In genomic region chr6:135117413-135117968, GRCh38 we compare ENCODE assay signal across 18 cellular contexts.
DNase-seq lines count a peak whose midpoint lies in the region; ATAC-seq and TF ChIP-seq lines count a peak whose summit lies in the region.
"Had no signal": no experiment of that assay in that cellular context is flagged by ENCODE, and none has a peak within 500 bp of the region (broad histone marks: within the 10 kb centered on the region; RNA-seq: fewer than 3 reads in every experiment).

No MANE protein-coding gene starts in this region.

- peak overlapping the region; percentile 81 for H3K27ac Mint-ChIP-seq in activated naive CD8-positive, alpha-beta T cell treated with anti-CD3 and anti-CD28 coated beads, Interleukin-2, amount 10 ng/mL, durations not matched to agents 7 days and 5 days
- H3K27ac Mint-ChIP-seq: naive B cell; stimulated activated memory B cell treated with anti-CD40 and anti-IgM and Interleukin-4, amounts not matched to agents 10 μg/mL and 1 μg/mL and 100 μg/mL, for 72 hours had no signal

- TF ChIP-seq CTCF in GM06990 (IDR thresholded peaks at IDR 0.05; ENCODE audit: insufficient read depth, low read length, poor library complexity, severe bottlenecking) (no peak), MM.1S (IDR thresholded peaks at IDR 0.05; ENCODE audit: low read length) (no peak), adrenal gland (IDR thresholded peaks at IDR 0.05) (no peak)

- H3K4me3 Mint-ChIP-seq in activated naive CD8-positive, alpha-beta T cell treated with anti-CD3 and anti-CD28 coated beads, Interleukin-2, amount 10 ng/mL, durations not matched to agents 7 days and 5 days = peak overlapping the region; percentile 75
- H3K4me3 Mint-ChIP-seq: stimulated activated memory B cell treated with anti-CD40 and anti-IgM and Interleukin-4, amounts not matched to agents 10 μg/mL and 1 μg/mL and 100 μg/mL, for 72 hours had no signal

- H3K4me1 Mint-ChIP-seq in activated naive CD8-positive, alpha-beta T cell treated with anti-CD3 and anti-CD28 coated beads, Interleukin-2, amount 10 ng/mL, durations not matched to agents 7 days and 5 days = peaks cover 49% of the 10 kb centered on the region

- H3K9me3 ChIP-seq in MM.1S (replicated peaks; ENCODE audit: insufficient read depth, low read length) = no peaks in the 10 kb centered on the region
- H3K9me3 ChIP-seq in adrenal gland (replicated peaks in 1 of 3) = no peaks in the 10 kb centered on the region
- H3K9me3 ChIP-seq: body of pancreas had no signal

- no peaks in the 10 kb centered on the region for H3K36me3 ChIP-seq in GM06990 (ENCODE audit: control insufficient read depth, insufficient read depth, low read length)
- H3K36me3 ChIP-seq in MM.1S (replicated peaks; ENCODE audit: insufficient read depth, low read length) = no peaks in the 10 kb centered on the region
- no peaks in the 10 kb centered on the region for H3K36me3 ChIP-seq in adrenal gland (replicated peaks in 1 of 2)

- POLR2A ChIA-PET in activated naive CD8-positive, alpha-beta T cell treated with anti-CD3 and anti-CD28 coated beads, Interleukin-2, amount 10 ng/mL, durations not matched to agents 7 days and 5 days (lab: Charles Lee) = interaction anchor here (0.6 to 1.1 kb wide), 3 partner anchors 9 to 103 kb away, joined by 3 read pairs; no protein-coding TSS in a partner anchor

- H3F3A ChIP-seq in MM.1S (ENCODE audit: insufficient read depth, low read length) = peaks cover 6% of the 10 kb centered on the region

- H3K4me2 ChIP-seq in MM.1S (ENCODE audit: low read depth, low read length) = peak overlapping the region; percentile 46

- no peaks in the 10 kb centered on the region for H4K20me1 ChIP-seq in MM.1S (ENCODE audit: insufficient read depth, low read length)

- peaks cover 23% of the 10 kb centered on the region for H3K4me1 ChIP-seq in MM.1S (ENCODE audit: low read length)
- no peaks in the 10 kb centered on the region for H3K4me1 ChIP-seq in adrenal gland (replicated peaks in 1 of 2)
- H3K4me1 ChIP-seq: body of pancreas had no signal

- no peak for TF ChIP-seq POLR2A in adrenal gland (IDR thresholded peaks at IDR 0.05)

- no peak overlapping the region for H3K9ac ChIP-seq in MM.1S (ENCODE audit: low read length)

- H3K27me3 ChIP-seq in GM06990 (replicated peaks; ENCODE audit: control insufficient read depth, insufficient read depth, low read length) (no peaks in the 10 kb centered on the region), MM.1S (replicated peaks; ENCODE audit: insufficient read depth, low read length) (no peaks in the 10 kb centered on the region), adrenal gland (no peaks in the 10 kb centered on the region)
- H3K27me3 ChIP-seq: body of pancreas had no signal

- H3K27ac ChIP-seq in MM.1S (ENCODE audit: low read length) (no peak overlapping the region), adrenal gland (no peak overlapping the region)
- H3K27ac ChIP-seq: 22Rv1, body of pancreas had no signal

- H3K9me3 Mint-ChIP-seq in activated naive CD8-positive, alpha-beta T cell treated with anti-CD3 and anti-CD28 coated beads, Interleukin-2, amount 10 ng/mL, durations not matched to agents 7 days and 5 days = peaks cover 1% of the 10 kb centered on the region
- H3K9me3 Mint-ChIP-seq: stimulated activated memory B cell treated with anti-CD40 and anti-IgM and Interleukin-4, amounts not matched to agents 10 μg/mL and 1 μg/mL and 100 μg/mL, for 72 hours had no signal

- ATAC-seq in activated naive CD8-positive, alpha-beta T cell treated with anti-CD3 and anti-CD28 coated beads, Interleukin-2, amount 10 ng/mL, durations not matched to agents 7 days and 5 days (ENCODE audit: low read depth) = peak; percentile 27
- ATAC-seq: body of pancreas; left ventricle myocardium superior; stimulated activated memory B cell treated with anti-CD40 and anti-IgM and Interleukin-4, amounts not matched to agents 10 μg/mL and 1 μg/mL and 100 μg/mL, for 72 hours had no signal

- DNase-seq in DMS79 (lab: John Stamatoyannopoulos, UW) (peak; percentile 7), DMS79 treated with DMSO at 0.1 percent for 48 hours (lab: John Stamatoyannopoulos, UW) (no peak), GM06990 (ENCODE audit: extremely low read depth, insufficient read length) (peak; percentile 44), MM.1S (peak; percentile 47), putamen (ENCODE audit: low spot score) (no peak), SIG-M5 (lab: John Stamatoyannopoulos, UW) (no peak), adrenal gland (no peak)
- DNase-seq in activated naive CD8-positive, alpha-beta T cell treated with anti-CD3 and anti-CD28 coated beads, Interleukin-2, amount 10 ng/mL, durations not matched to agents 7 days and 5 days = no peak
- DNase-seq: activated CD8-positive, alpha-beta memory T cell treated with anti-CD3 and anti-CD28 coated beads, Interleukin-2, amount 50 U/mL, for 4 hours; body of pancreas; HCEC 1CT; left ventricle myocardium superior; naive B cell; NCI-H2107; stimulated activated CD4-positive, alpha-beta T cell treated with anti-CD3 and anti-CD28 coated beads, Interleukin-4, amount 100 ng/mL, for 1 hour; T1000 had no signal

- H3K9me2 ChIP-seq in MM.1S (replicated peaks; ENCODE audit: insufficient read depth, low read length) = no peaks in the 10 kb centered on the region

- no peaks in the 10 kb centered on the region for H3K27me3 Mint-ChIP-seq in activated naive CD8-positive, alpha-beta T cell treated with anti-CD3 and anti-CD28 coated beads, Interleukin-2, amount 10 ng/mL, durations not matched to agents 7 days and 5 days

- H3K4me3 ChIP-seq in GM06990 (replicated peaks; ENCODE audit: low read depth, low read length) = no peak overlapping the region
- H3K4me3 ChIP-seq in MM.1S (ENCODE audit: low read length) = no peak overlapping the region
- no peak overlapping the region for H3K4me3 ChIP-seq in adrenal gland
- H3K4me3 ChIP-seq: body of pancreas had no signal

- WGBS in adrenal gland, 4 donors = 70 to 81% (median 74%) methylated on average over 3 of the region's 3 CpGs

- no peaks in the 10 kb centered on the region for H3K79me2 ChIP-seq in MM.1S (ENCODE audit: low read length)

- H2AFZ ChIP-seq in MM.1S (ENCODE audit: low read length) = peak overlapping the region; percentile 25; the same call in 1 of the 2 replicates

- H3K36me3 Mint-ChIP-seq in activated naive CD8-positive, alpha-beta T cell treated with anti-CD3 and anti-CD28 coated beads, Interleukin-2, amount 10 ng/mL, durations not matched to agents 7 days and 5 days = peaks cover 10% of the 10 kb centered on the region
- H3K36me3 Mint-ChIP-seq: naive B cell had no signal

- intact Hi-C loops in adrenal gland (cut with DNase I) = no loop called here

Comparison
In these comparisons a context has a peak if more than half of its experiments do, and no peak if none do; other contexts are left out.
1. DNase-seq: peak in DMS79 (single experiment), GM06990 (single experiment) and MM.1S (single experiment); none in DMS79 treated with DMSO at 0.1 percent for 48 hours (single experiment), activated naive CD8-positive, alpha-beta T cell treated with anti-CD3 and anti-CD28 coated beads, Interleukin-2, amount 10 ng/mL, durations not matched to agents 7 days and 5 days (single experiment), putamen (single experiment), SIG-M5 (single experiment) and adrenal gland (0 of 7).